In genomic region chr3:111572061-111572460, GRCh38 we compare ENCODE assay signal across 20 cellular contexts. TPM values are rescaled to one million over a fixed set of nuclear protein-coding genes. Genes with fewer than 3 reads are reported as not detected.
DNase-seq lines count a peak whose midpoint lies in the region; ATAC-seq, FAIRE-seq and TF ChIP-seq lines count a peak whose summit lies in the region.
"Had no signal": no experiment of that assay in that cellular context is flagged by ENCODE, and none has a peak within 500 bp of the region (broad histone marks: within the 10 kb centered on the region; RNA-seq: fewer than 3 reads in every experiment).

No MANE protein-coding gene starts in this region.

- peak overlapping the region; percentile 45 for H3K4me3 Mint-ChIP-seq in activated CD8-positive, alpha-beta T cell treated with anti-CD3 and anti-CD28 coated beads for 36 hours
- H3K4me3 Mint-ChIP-seq: nephron progenitor cell had no signal

- DNase-seq in activated naive CD4-positive, alpha-beta T cell treated with Interleukin-2 at 50 U/mL for 16 hours, result peak; percentile 40
- DNase-seq in activated naive CD4-positive, alpha-beta T cell (lab: John Stamatoyannopoulos, UW), result no peak
- peak; percentile 76 for DNase-seq in activated CD8-positive, alpha-beta T cell treated with anti-CD3 and anti-CD28 coated beads for 36 hours
- peak; percentile 30 for DNase-seq in epithelial cell of esophagus (ENCODE audit: low read depth)
- DNase-seq in urothelium cell line (ENCODE audit: low spot score), result no peak
- no peak for DNase-seq in SKM-1 (lab: John Stamatoyannopoulos, UW; ENCODE audit: unreplicated experiment)
- DNase-seq: COR-L47, dorsolateral prefrontal cortex, H7, mesendoderm, NCI-H1417 treated with DMSO at 0.1 percent for 48 hours, NCI-H748 treated with DMSO at 0.1 percent for 48 hours, nephron progenitor cell, SHP77 treated with DMSO at 0.1 percent for 48 hours, T1000 had no signal

- H3K27me3 Mint-ChIP-seq in activated CD8-positive, alpha-beta T cell treated with anti-CD3 and anti-CD28 coated beads for 36 hours, result no peaks in the 10 kb centered on the region

- POLR2A ChIA-PET in activated CD8-positive, alpha-beta T cell treated with anti-CD3 and anti-CD28 coated beads for 36 hours (lab: Charles Lee), result interaction anchor here (0.6 to 1.8 kb wide), 4 partner anchors 10 to 124 kb away, joined by 3 to 5 read pairs (median 3); no protein-coding TSS in a partner anchor

- intact Hi-C loops in activated CD8-positive, alpha-beta T cell treated with anti-CD3 and anti-CD28 coated beads for 36 hours (cut with micrococcal nuclease), result no loop called here

- ATAC-seq in activated CD8-positive, alpha-beta T cell treated with anti-CD3 and anti-CD28 coated beads for 36 hours, result peak; percentile 96
- no peak for ATAC-seq in GM21576 (IDR thresholded peaks at IDR 0.05; ENCODE audit: unreplicated experiment)
- ATAC-seq: gastroesophageal sphincter had no signal

- H3K4me1 Mint-ChIP-seq in activated CD8-positive, alpha-beta T cell treated with anti-CD3 and anti-CD28 coated beads for 36 hours (ENCODE audit: low read depth), result peaks cover 78% of the 10 kb centered on the region
- H3K4me1 Mint-ChIP-seq: nephron progenitor cell had no signal

- peak; percentile 44 for FAIRE-seq in urothelium cell line (lab: Jason Lieb, UNC)

- H3K4me3 ChIP-seq in epithelial cell of esophagus (ENCODE audit: low read length), result no peak overlapping the region
- H3K4me3 ChIP-seq: dorsolateral prefrontal cortex, gastroesophageal sphincter, prostate gland, smooth muscle cell had no signal

- no peak for TF ChIP-seq CTCF in activated CD8-positive, alpha-beta T cell treated with anti-CD3 and anti-CD28 coated beads for 36 hours (IDR thresholded peaks at IDR 0.05)
- TF ChIP-seq CTCF in epithelial cell of esophagus (IDR thresholded peaks at IDR 0.05; ENCODE audit: insufficient read depth, low read depth, low read length, missing control alignments), result no peak

- CTCF ChIA-PET in activated CD8-positive, alpha-beta T cell treated with anti-CD3 and anti-CD28 coated beads for 36 hours (lab: Charles Lee), result interaction anchor here (1.0 to 2.7 kb wide), 4 partner anchors 21 to 44 kb away, joined by 3 to 9 read pairs (median 4); no protein-coding TSS in a partner anchor

- H3K9me3 Mint-ChIP-seq in activated CD8-positive, alpha-beta T cell treated with anti-CD3 and anti-CD28 coated beads for 36 hours, result no peaks in the 10 kb centered on the region
- H3K9me3 Mint-ChIP-seq: nephron progenitor cell had no signal

- peak overlapping the region; percentile 89 for H3K27ac Mint-ChIP-seq in activated CD8-positive, alpha-beta T cell treated with anti-CD3 and anti-CD28 coated beads for 36 hours

- H3K36me3 Mint-ChIP-seq in activated CD8-positive, alpha-beta T cell treated with anti-CD3 and anti-CD28 coated beads for 36 hours (ENCODE audit: low read depth), result peaks cover 67% of the 10 kb centered on the region

RNA-seq across cellular contexts. Expression of gene ZBED2, which starts 23.1 kb away (rescaled TPM):
- 100 to 1,000 TPM; 226 to 235 TPM for total RNA-seq in activated CD8-positive, alpha-beta T cell treated with anti-CD3 and anti-CD28 coated beads for 36 hours
- total RNA-seq: H7, urinary bladder had no signal

RNA-seq across cellular contexts. Expression of gene CD96, which starts 30.1 kb away (rescaled TPM):
- total RNA-seq in activated CD8-positive, alpha-beta T cell treated with anti-CD3 and anti-CD28 coated beads for 36 hours, result 100 to 1,000 TPM; 142 to 147 TPM
- total RNA-seq: H7 had no signal

Comparison
In these comparisons a context has a peak if more than half of its experiments do, and no peak if none do; other contexts are left out.
1. DNase-seq: peak in activated naive CD4-positive, alpha-beta T cell treated with Interleukin-2 at 50 U/mL for 16 hours (single experiment), activated CD8-positive, alpha-beta T cell treated with anti-CD3 and anti-CD28 coated beads for 36 hours (single experiment) and epithelial cell of esophagus (single experiment); none in activated naive CD4-positive, alpha-beta T cell (0 of 4), urothelium cell line (single experiment) and SKM-1 (single experiment).